In the genomic region with DNA sequence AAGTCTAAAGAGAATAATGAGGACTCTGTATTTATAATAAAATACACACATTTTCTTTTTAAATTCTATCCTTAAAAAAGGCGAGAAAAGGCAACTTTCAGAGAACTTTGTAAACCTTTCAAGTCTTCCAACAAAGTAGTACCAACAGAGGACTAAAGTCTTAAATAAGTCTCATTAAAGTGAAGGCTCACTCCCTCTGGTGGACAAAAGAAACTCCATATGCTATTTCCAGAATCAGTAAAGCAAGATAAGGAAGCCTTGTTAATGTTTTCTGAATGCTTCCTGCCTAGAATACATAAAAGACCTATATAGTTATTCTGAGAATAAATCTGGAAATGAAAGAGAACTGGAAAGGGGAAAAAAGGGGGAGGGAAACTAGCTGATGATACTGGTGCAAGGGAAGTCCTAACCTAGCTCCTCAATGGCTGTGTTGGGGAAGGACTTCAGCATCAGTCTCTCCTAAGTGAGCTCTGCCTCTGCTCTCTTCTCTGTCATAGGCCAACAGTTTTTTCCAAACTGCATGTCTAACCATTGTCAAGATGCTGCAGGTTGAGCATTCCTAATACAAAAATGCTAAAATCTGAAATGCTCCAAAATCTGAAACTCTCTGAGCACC, we compare ENCODE assay signal across 8 cellular contexts. TPM values are rescaled to one million over a fixed set of nuclear protein-coding genes. Genes with fewer than 3 reads are reported as not detected.
A peak's percentile ranks its signal among the peaks of the same experiment; 100 is the strongest.
DNase-seq lines count a peak whose midpoint lies in the region; ATAC-seq and TF ChIP-seq lines count a peak whose summit lies in the region.

No MANE protein-coding gene starts in this region.

- H3K27me3 ChIP-seq in BJ (ENCODE audit: control insufficient read depth, insufficient read depth, low read length) (no peaks in the 10 kb centered on the region), right atrium auricular region (no peaks in the 10 kb centered on the region)

- no peaks in the 10 kb centered on the region for H3K36me3 ChIP-seq in BJ (ENCODE audit: control insufficient read depth, insufficient read depth, low read length)
- H3K36me3 ChIP-seq in right atrium auricular region, result no peaks in the 10 kb centered on the region

- peaks cover 0 to 33% of the 10 kb centered on the region in 2 donors for H3K4me1 ChIP-seq in right atrium auricular region

- DNase-seq in BJ (ENCODE audit: low read depth) (no peak), NCI-H510A treated with DMSO at 0.1 percent for 48 hours (lab: John Stamatoyannopoulos, UW) (peak; percentile 73), right atrium auricular region (ENCODE audit: low spot score) (no peak)
- DNase-seq in stimulated activated CD4-positive, alpha-beta T cell treated with anti-CD3 and anti-CD28 coated beads, Interleukin-12 subunit alpha, Interleukin-12 subunit beta, amount 100 ng/mL, for 4 hours, result no peak

- peaks cover 12% of the 10 kb centered on the region for H3K36me3 Mint-ChIP-seq in activated naive CD8-positive, alpha-beta T cell
- H3K36me3 Mint-ChIP-seq in stimulated activated memory B cell treated with anti-CD40 and anti-IgM and Interleukin-4, amounts not matched to agents 10 μg/mL and 1 μg/mL and 100 μg/mL, for 72 hours, result peaks cover 42% of the 10 kb centered on the region

- H3K4me3 ChIP-seq in BJ (ENCODE audit: low read depth, low read length) (no peak overlapping the region), right atrium auricular region (no peak overlapping the region)

- peak; percentile 49 for ATAC-seq in GM18519 (IDR thresholded peaks at IDR 0.05; ENCODE audit: low FRiP score, unreplicated experiment)
- ATAC-seq in HG03135 (IDR thresholded peaks at IDR 0.05; ENCODE audit: unreplicated experiment), result peak; percentile 63
- no peak for ATAC-seq in stimulated activated memory B cell treated with anti-CD40 and anti-IgM and Interleukin-4, amounts not matched to agents 10 μg/mL and 1 μg/mL and 100 μg/mL, for 72 hours

- H3K4me1 Mint-ChIP-seq in activated naive CD8-positive, alpha-beta T cell (ENCODE audit: low read depth), result peaks cover 74% of the 10 kb centered on the region
- peaks cover 62% of the 10 kb centered on the region for H3K4me1 Mint-ChIP-seq in stimulated activated memory B cell treated with anti-CD40 and anti-IgM and Interleukin-4, amounts not matched to agents 10 μg/mL and 1 μg/mL and 100 μg/mL, for 72 hours

- POLR2A ChIA-PET in BJ (lab: Charles Lee), result interaction anchor here (1.0 kb wide), 1 partner anchor 185 kb away, joined by 3 read pairs; no protein-coding TSS in a partner anchor

- H3K9me3 ChIP-seq in right atrium auricular region, result no peaks in the 10 kb centered on the region

- H3K27ac ChIP-seq in right atrium auricular region, result no peak overlapping the region

- peak overlapping the region; percentile 68 for H3K27ac Mint-ChIP-seq in activated naive CD8-positive, alpha-beta T cell
- no peak overlapping the region for H3K27ac Mint-ChIP-seq in stimulated activated memory B cell treated with anti-CD40 and anti-IgM and Interleukin-4, amounts not matched to agents 10 μg/mL and 1 μg/mL and 100 μg/mL, for 72 hours

- H3K9me3 Mint-ChIP-seq in activated naive CD8-positive, alpha-beta T cell (ENCODE audit: low read depth), result no peaks in the 10 kb centered on the region
- no peaks in the 10 kb centered on the region for H3K9me3 Mint-ChIP-seq in stimulated activated memory B cell treated with anti-CD40 and anti-IgM and Interleukin-4, amounts not matched to agents 10 μg/mL and 1 μg/mL and 100 μg/mL, for 72 hours

- CTCF ChIA-PET in BJ (lab: Yijun Ruan, JAX), result interaction anchor here (0.7 to 2.6 kb wide), 20 partner anchors 10 to 397 kb away, joined by 3 to 20 read pairs (median 3); no protein-coding TSS in a partner anchor

- H3K27me3 Mint-ChIP-seq in activated naive CD8-positive, alpha-beta T cell, result no peaks in the 10 kb centered on the region
- H3K27me3 Mint-ChIP-seq in stimulated activated memory B cell treated with anti-CD40 and anti-IgM and Interleukin-4, amounts not matched to agents 10 μg/mL and 1 μg/mL and 100 μg/mL, for 72 hours, result no peaks in the 10 kb centered on the region

- no peak overlapping the region for H3K4me3 Mint-ChIP-seq in activated naive CD8-positive, alpha-beta T cell
- peak overlapping the region; percentile 3 for H3K4me3 Mint-ChIP-seq in stimulated activated memory B cell treated with anti-CD40 and anti-IgM and Interleukin-4, amounts not matched to agents 10 μg/mL and 1 μg/mL and 100 μg/mL, for 72 hours

- TF ChIP-seq CTCF in BJ (IDR thresholded peaks at IDR 0.05; ENCODE audit: insufficient read depth, low read depth, low read length), result peak; percentile 73
- peak; percentile 57 to 70 for TF ChIP-seq CTCF in right atrium auricular region (IDR thresholded peaks at IDR 0.05)

RNA-seq across cellular contexts. Expression of gene HMGCS1, which starts 7.2 kb away (rescaled TPM):
- 8.6 and 11.3 TPM in 2 replicates for polyA plus RNA-seq in BJ (2011; rRNA removed)
- 10.1 and 11.1 TPM in 2 replicates for polyA minus RNA-seq in BJ (2011; rRNA and poly(A)+ RNA removed)
- total RNA-seq in right atrium auricular region, result 10 to 100 TPM in 1 of 2 donors, 1 to 10 TPM in 1; 6.3 to 17.5 TPM
